1 cellular context compared by ENCODE assay signal in genomic region chr1:32192220-32192948, GRCh38.
TF ChIP-seq lines count a peak whose summit lies in the region.

No MANE protein-coding gene starts in this region.

TF ChIP-seq in K562, 482 proteins besides CTCF, POLR2A, EP300 and RAD21:
- TF ChIP-seq RBFOX2 (IDR thresholded peaks at IDR 0.05; ENCODE audit: low read depth, low read length): peak; percentile 50
- peak; percentile 50; the same call in 1 of the 2 replicates for TF ChIP-seq POLR2G (IDR thresholded peaks at IDR 0.05; ENCODE audit: low read depth, low read length)
- TF ChIP-seq, protein P1, sequence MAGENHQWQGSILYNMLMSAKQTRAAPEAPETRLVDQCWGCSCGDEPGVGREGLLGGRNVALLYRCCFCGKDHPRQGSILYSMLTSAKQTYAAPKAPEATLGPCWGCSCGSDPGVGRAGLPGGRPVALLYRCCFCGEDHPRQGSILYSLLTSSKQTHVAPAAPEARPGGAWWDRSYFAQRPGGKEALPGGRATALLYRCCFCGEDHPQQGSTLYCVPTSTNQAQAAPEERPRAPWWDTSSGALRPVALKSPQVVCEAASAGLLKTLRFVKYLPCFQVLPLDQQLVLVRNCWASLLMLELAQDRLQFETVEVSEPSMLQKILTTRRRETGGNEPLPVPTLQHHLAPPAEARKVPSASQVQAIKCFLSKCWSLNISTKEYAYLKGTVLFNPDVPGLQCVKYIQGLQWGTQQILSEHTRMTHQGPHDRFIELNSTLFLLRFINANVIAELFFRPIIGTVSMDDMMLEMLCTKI (IDR thresholded peaks at IDR 0.05; ENCODE audit: partially characterized antibody): no peak
- no peak for TF ChIP-seq ZNF253 (CRISPR knock-in tag; conservative IDR thresholded peaks at IDR 0.05)
- TF ChIP-seq NR2C1 (IDR thresholded peaks at IDR 0.05): no peak
- no peak for TF ChIP-seq NR2C1 (tag; IDR thresholded peaks at IDR 0.05)
